In genomic region chr4:141054446-141054845, GRCh38 we compare ENCODE assay signal across 28 cellular contexts.
"Had no signal": no experiment of that assay in that cellular context is flagged by ENCODE, and none has a peak within 500 bp of the region (broad histone marks: within the 10 kb centered on the region; RNA-seq: fewer than 3 reads in every experiment).

No MANE protein-coding gene starts in this region.

- H3K27ac ChIP-seq: neural progenitor cell, ovary, parathyroid adenoma, psoas muscle, right lobe of liver, sigmoid colon, skin epidermis, spleen, suprapubic skin, testis, tibial artery, transverse colon, vagina had no signal

- H3K4me1 ChIP-seq: neural progenitor cell, parathyroid adenoma, right lobe of liver, spleen, suprapubic skin, testis, tibial artery, transverse colon, vagina had no signal

- DNase-seq: naive thymus-derived CD4-positive, alpha-beta T cell; natural killer cell; occipital lobe; ovary; posterior cingulate gyrus; psoas muscle; right lobe of liver; sigmoid colon; spleen; stimulated activated CD4-positive, alpha-beta T cell treated with anti-CD3 and anti-CD28 coated beads, Interleukin-12 subunit alpha, Interleukin-12 subunit beta, amount 100 ng/mL, for 4 hours; stimulated activated CD4-positive, alpha-beta T cell treated with anti-CD3 and anti-CD28 coated beads, Interleukin-1b, Interleukin-23, amount 100 ng/mL, for 48 hours; stimulated activated CD4-positive, alpha-beta T cell treated with anti-CD3 and anti-CD28 coated beads, Interleukin-4, amount 100 ng/mL, for 1 hour; stimulated activated CD4-positive, alpha-beta T cell treated with anti-CD3 and anti-CD28 coated beads, Interleukin-4, amount 100 ng/mL, for 4 hours; stimulated activated CD8-positive, alpha-beta memory T cell treated with anti-CD3 and anti-CD28 coated beads, Interleukin-4, amount 100 ng/mL, for 48 hours; stimulated activated naive CD4-positive, alpha-beta T cell; stimulated activated naive CD8-positive, alpha-beta T cell treated with anti-CD3 and anti-CD28 coated beads, Interleukin-15, amount 100 ng/mL, for 72 hours; stimulated activated naive CD8-positive, alpha-beta T cell treated with anti-CD3 and anti-CD28 coated beads, Interleukin-15, Interleukin-2, amounts not matched to agents 100 U/mL and 50 U/mL, for 24 hours; substantia nigra; testis; tibial artery; transverse colon had no signal

- H3K9me3 ChIP-seq: ovary, psoas muscle, right lobe of liver, sigmoid colon, suprapubic skin, testis, tibial artery, transverse colon, vagina had no signal

- H3K4me3 ChIP-seq: neural progenitor cell, ovary, psoas muscle, right lobe of liver, sigmoid colon, skin epidermis, smooth muscle cell, spleen, suprapubic skin, testis, tibial artery, transverse colon, vagina had no signal

- H3K36me3 ChIP-seq: neural progenitor cell, ovary, right lobe of liver, sigmoid colon, spleen, suprapubic skin, tibial artery, transverse colon, vagina had no signal

- H3K27me3 ChIP-seq: neural progenitor cell, ovary, right lobe of liver, sigmoid colon, spleen, suprapubic skin, testis, tibial artery, transverse colon, vagina had no signal

- ATAC-seq: naive thymus-derived CD4-positive, alpha-beta T cell; natural killer cell; right lobe of liver; stimulated activated memory B cell treated with anti-CD40 and anti-IgM and Interleukin-4, amounts not matched to agents 10 μg/mL and 1 μg/mL and 100 μg/mL, for 72 hours; stimulated activated naive CD8-positive, alpha-beta T cell treated with anti-CD3 and anti-CD28 coated beads, Interleukin-15, amount 100 ng/mL, for 72 hours; stimulated activated naive CD8-positive, alpha-beta T cell treated with anti-CD3 and anti-CD28 coated beads, Interleukin-15, Interleukin-2, amounts not matched to agents 100 U/mL and 50 U/mL, for 24 hours had no signal
